Comparison of ENCODE assay signal across 12 cellular contexts in the genomic region with DNA sequence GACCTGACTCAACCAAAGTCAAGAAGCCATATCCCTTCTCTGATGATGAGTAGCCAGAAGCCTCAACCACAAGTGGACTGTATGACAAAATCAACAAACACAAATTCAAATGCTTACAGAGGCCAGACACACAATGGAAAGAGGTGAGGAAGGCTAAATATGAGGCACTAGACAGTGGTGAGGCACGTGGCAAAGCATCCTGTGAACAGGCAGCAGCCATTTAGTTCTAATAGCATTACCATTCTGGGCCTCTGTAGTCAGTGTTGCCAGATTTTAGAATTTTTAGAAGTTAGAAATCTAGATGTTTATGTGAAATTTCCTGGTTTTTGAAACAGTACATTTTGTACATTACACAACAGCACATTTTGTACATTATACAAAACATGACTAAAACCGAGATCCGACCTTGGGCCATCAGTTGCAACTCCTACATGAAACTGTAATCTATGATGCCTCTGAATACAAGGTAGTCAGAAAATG.
DNase-seq lines count a peak whose midpoint lies in the region; ATAC-seq, FAIRE-seq and TF ChIP-seq lines count a peak whose summit lies in the region.
"Had no signal": no experiment of that assay in that cellular context is flagged by ENCODE, and none has a peak within 500 bp of the region (broad histone marks: within the 10 kb centered on the region; RNA-seq: fewer than 3 reads in every experiment).

No MANE protein-coding gene starts in this region.

- H3K36me3 ChIP-seq in ACC112 (ENCODE audit: insufficient read depth, low read length) (no peaks in the 10 kb centered on the region), stomach (no peaks in the 10 kb centered on the region), gastrocnemius medialis (no peaks in the 10 kb centered on the region)

- no peak for DNase-seq in GM18507 (ENCODE audit: extremely low spot score, insufficient read length, low read depth)
- DNase-seq in HT1080 (ENCODE audit: low read depth), result peak; percentile 28
- peak; percentile 86 for DNase-seq in fibroblast of mammary gland (ENCODE audit: low read depth)
- no peak for DNase-seq in DMS79 treated with DMSO at 0.1 percent for 48 hours (lab: John Stamatoyannopoulos, UW)
- no peak for DNase-seq in stomach
- no peak for DNase-seq in gastrocnemius medialis
- no peak for DNase-seq in NCI-H1436 (lab: John Stamatoyannopoulos, UW)
- DNase-seq: cerebellar nuclear complex, DMS79, Karpas-422, midbrain had no signal

- TF ChIP-seq EP300 in stomach (IDR thresholded peaks at IDR 0.05), result no peak

- no peak for ATAC-seq in gastrocnemius medialis

- intact Hi-C loops in stomach (cut with DNase I; ENCODE audit: low total_unique reads), result no loop called here
- intact Hi-C loops in gastrocnemius medialis (cut with DNase I; ENCODE audit: low total_unique reads), result no loop called here

- peaks cover 0 to 3% (median 0%) of the 10 kb centered on the region in 4 donors for H3K9me3 ChIP-seq in stomach
- H3K9me3 ChIP-seq in gastrocnemius medialis, result no peaks in the 10 kb centered on the region

- H3K27ac ChIP-seq in ACC112 (ENCODE audit: low read depth, low read length) (peak overlapping the region; percentile 95), stomach (no peak overlapping the region), gastrocnemius medialis (no peak overlapping the region)

- in situ Hi-C loops in gastrocnemius medialis (cut with MboI; ENCODE audit: low sequenced_read_pairs in 4 of 4), result loop anchor here in 2 of 4 donors (25.0 kb wide), 2 partner anchors 254 to 454 kb away; no protein-coding TSS in a partner anchor

- 82 to 92% (median 85%) methylated on average over 3 of the region's 3 CpGs for WGBS in stomach, 5 donors

- H3K79me2 ChIP-seq in ACC112 (ENCODE audit: control insufficient read depth, insufficient read depth, low read length, unreplicated experiment), result no peaks in the 10 kb centered on the region

- H3K4me3 ChIP-seq in ACC112 (ENCODE audit: low read depth, low read length), result peak overlapping the region; percentile 54
- H3K4me3 ChIP-seq in fibroblast of mammary gland (ENCODE audit: control insufficient read depth, low read depth, low read length), result no peak overlapping the region
- H3K4me3 ChIP-seq in stomach, result no peak overlapping the region
- H3K4me3 ChIP-seq in gastrocnemius medialis, result no peak overlapping the region

- peak; percentile 66 for FAIRE-seq in GM18507 (lab: Jason Lieb, UNC)

- no peak for TF ChIP-seq POLR2A in stomach (IDR thresholded peaks at IDR 0.05)
- no peak for TF ChIP-seq POLR2A in gastrocnemius medialis (IDR thresholded peaks at IDR 0.05)

- H3K27me3 ChIP-seq in ACC112 (ENCODE audit: insufficient read depth, low read length), result no peaks in the 10 kb centered on the region
- H3K27me3 ChIP-seq in stomach, result no peaks in the 10 kb centered on the region
- no peaks in the 10 kb centered on the region for H3K27me3 ChIP-seq in gastrocnemius medialis

- peak overlapping the region; percentile 82 for H2AFZ ChIP-seq in ACC112 (ENCODE audit: low read length, unreplicated experiment)

- H3K4me1 ChIP-seq in ACC112 (ENCODE audit: control insufficient read depth, insufficient read depth, low read length, unreplicated experiment), result peaks cover 52% of the 10 kb centered on the region
- H3K4me1 ChIP-seq in stomach, result peaks cover 5 to 35% (median 22%) of the 10 kb centered on the region in 4 donors
- no peaks in the 10 kb centered on the region for H3K4me1 ChIP-seq in gastrocnemius medialis

- TF ChIP-seq CTCF in fibroblast of mammary gland (conservative IDR thresholded peaks at IDR 0.05; ENCODE audit: control insufficient read depth, insufficient read depth, low read depth, low read length) (no peak), stomach (IDR thresholded peaks at IDR 0.05) (no peak), gastrocnemius medialis (IDR thresholded peaks at IDR 0.05 in 4 of 5, conservative IDR thresholded peaks at IDR 0.05 in 1 of 5) (no peak)

Comparison
In these comparisons a context has a peak if more than half of its experiments do, and no peak if none do; other contexts are left out.
1. DNase-seq: peak in HT1080 (single experiment) and fibroblast of mammary gland (single experiment); none in GM18507 (single experiment), DMS79 treated with DMSO at 0.1 percent for 48 hours (single experiment), stomach (single experiment), gastrocnemius medialis (0 of 2) and NCI-H1436 (single experiment).